8 cellular contexts compared by ENCODE assay signal in genomic region chr10:63236113-63236935, GRCh38.
A peak's percentile ranks its signal among the peaks of the same experiment; 100 is the strongest.
DNase-seq lines count a peak whose midpoint lies in the region; ATAC-seq and TF ChIP-seq lines count a peak whose summit lies in the region.

No MANE protein-coding gene starts in this region.

- no peaks in the 10 kb centered on the region for H3K9me3 ChIP-seq in MG63
- no peaks in the 10 kb centered on the region for H3K9me3 ChIP-seq in right lobe of liver

- peaks cover 42% of the 10 kb centered on the region for H3K4me1 Mint-ChIP-seq in activated CD4-positive, alpha-beta T cell treated with anti-CD3 and anti-CD28 coated beads, Interleukin-2, amount 10 ng/mL, durations not matched to agents 24 days and 14 days

- H3K27me3 Mint-ChIP-seq in activated CD4-positive, alpha-beta T cell treated with anti-CD3 and anti-CD28 coated beads, Interleukin-2, amount 10 ng/mL, durations not matched to agents 24 days and 14 days: no peaks in the 10 kb centered on the region

- peak overlapping the region; percentile 32 for H3K4me3 Mint-ChIP-seq in activated CD4-positive, alpha-beta T cell treated with anti-CD3 and anti-CD28 coated beads, Interleukin-2, amount 10 ng/mL, durations not matched to agents 24 days and 14 days

- peak overlapping the region; percentile 71 for H3K27ac Mint-ChIP-seq in activated CD4-positive, alpha-beta T cell treated with anti-CD3 and anti-CD28 coated beads, Interleukin-2, amount 10 ng/mL, durations not matched to agents 24 days and 14 days

- peaks cover 0 to 29% (median 2%) of the 10 kb centered on the region in 4 donors for H3K4me1 ChIP-seq in right lobe of liver

- TF ChIP-seq CTCF in astrocyte of the cerebellum (IDR thresholded peaks at IDR 0.05; ENCODE audit: low read depth, low read length, missing control alignments): no peak
- no peak for TF ChIP-seq CTCF in right lobe of liver (IDR thresholded peaks at IDR 0.05)

- ATAC-seq in HG02588 (IDR thresholded peaks at IDR 0.05; ENCODE audit: unreplicated experiment) (peak; percentile 94), right lobe of liver (peak; percentile 92 to 95 (median 94))

- H3K9me3 Mint-ChIP-seq in activated CD4-positive, alpha-beta T cell treated with anti-CD3 and anti-CD28 coated beads, Interleukin-2, amount 10 ng/mL, durations not matched to agents 24 days and 14 days: no peaks in the 10 kb centered on the region

- H3K36me3 ChIP-seq in MG63: no peaks in the 10 kb centered on the region
- no peaks in the 10 kb centered on the region for H3K36me3 ChIP-seq in right lobe of liver

- H3K27ac ChIP-seq in right lobe of liver: peak overlapping the region; percentile 1 to 41 (median 34)

- peaks cover 16% of the 10 kb centered on the region for H3K36me3 Mint-ChIP-seq in activated CD4-positive, alpha-beta T cell treated with anti-CD3 and anti-CD28 coated beads, Interleukin-2, amount 10 ng/mL, durations not matched to agents 24 days and 14 days (ENCODE audit: low read depth)

- intact Hi-C loops in activated CD4-positive, alpha-beta T cell treated with anti-CD3 and anti-CD28 coated beads, Interleukin-2, amount 10 ng/mL, durations not matched to agents 24 days and 14 days (cut with micrococcal nuclease): loop anchor here (1.0 kb wide), 2 partner anchors 10 to 33 kb away; no protein-coding TSS in a partner anchor
- intact Hi-C loops in right lobe of liver (cut with DNase I): no loop called here

- H3K27me3 ChIP-seq in MG63 (no peaks in the 10 kb centered on the region), right lobe of liver (no peaks in the 10 kb centered on the region)

- H3K4me3 ChIP-seq in MG63 (no peak overlapping the region), astrocyte of the cerebellum (ENCODE audit: low read depth, low read length) (no peak overlapping the region), right lobe of liver (no peak overlapping the region)

- no peak for TF ChIP-seq POLR2A in right lobe of liver (IDR thresholded peaks at IDR 0.05)

- peak; percentile 77 for DNase-seq in activated CD4-positive, alpha-beta T cell treated with anti-CD3 and anti-CD28 coated beads, Interleukin-2, amount 10 ng/mL, durations not matched to agents 24 days and 14 days
- no peak for DNase-seq in activated CD4-positive, alpha-beta T cell treated with anti-CD3 and anti-CD28 coated beads, Interleukin-2, amount 50 U/mL, for 4 hours
- DNase-seq in MG63: peak; percentile 27
- peak; percentile 84 for DNase-seq in astrocyte of the cerebellum (ENCODE audit: low read depth)
- DNase-seq in right lobe of liver: no peak
- no peak for DNase-seq in NCI-H1048 (lab: John Stamatoyannopoulos, UW)
- no peak for DNase-seq in effector CD8-positive, alpha-beta T cell (lab: John Stamatoyannopoulos, UW)

- WGBS in right lobe of liver (ENCODE audit: insufficient coverage, low coverage, low lambda C conversion rate, missing lambda C conversion rate): 71% methylated on average over 2 of the region's 2 CpGs

- in situ Hi-C loops in astrocyte of the cerebellum (cut with HindIII; ENCODE audit: low sequenced_read_pairs): no loop called here

Comparison
In these comparisons a context has a peak if more than half of its experiments do, and no peak if none do; other contexts are left out.
1. DNase-seq: peak in activated CD4-positive, alpha-beta T cell treated with anti-CD3 and anti-CD28 coated beads, Interleukin-2, amount 10 ng/mL, durations not matched to agents 24 days and 14 days (single experiment), MG63 (single experiment) and astrocyte of the cerebellum (single experiment); none in activated CD4-positive, alpha-beta T cell treated with anti-CD3 and anti-CD28 coated beads, Interleukin-2, amount 50 U/mL, for 4 hours (0 of 2), right lobe of liver (0 of 3), NCI-H1048 (single experiment) and effector CD8-positive, alpha-beta T cell (single experiment).